In the genomic region with DNA sequence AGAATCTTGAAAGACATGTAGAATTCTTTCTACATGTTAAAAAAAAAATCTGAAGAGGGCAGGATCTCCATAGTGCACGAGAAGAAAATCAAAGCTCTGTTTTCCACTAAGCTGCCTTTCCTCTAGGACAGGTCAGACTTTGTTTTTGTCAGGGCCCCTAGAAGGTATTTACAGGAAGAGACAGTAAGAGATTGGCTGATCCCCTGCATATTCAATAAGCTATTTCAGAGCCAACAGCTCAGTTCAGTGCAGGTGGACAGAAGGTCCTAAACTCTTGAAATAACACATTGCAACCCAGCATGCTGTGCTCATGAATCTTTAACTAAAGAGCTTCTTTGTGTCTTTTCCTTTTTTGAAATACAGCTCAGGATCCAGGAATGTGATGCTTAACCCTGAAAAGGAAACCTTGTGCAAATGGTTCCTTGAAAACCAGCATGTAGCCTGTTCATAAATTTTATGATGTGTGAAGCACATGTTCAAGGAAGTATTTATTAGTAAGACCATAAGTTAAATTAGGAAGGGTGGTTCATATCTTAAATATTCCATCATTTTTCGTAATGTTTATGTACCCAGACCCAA, we compare ENCODE assay signal across 24 cellular contexts. TPM values are rescaled to one million over a fixed set of nuclear protein-coding genes. Genes with fewer than 3 reads are reported as not detected.
DNase-seq lines count a peak whose midpoint lies in the region; ATAC-seq, FAIRE-seq and TF ChIP-seq lines count a peak whose summit lies in the region.
"Had no signal": no experiment of that assay in that cellular context is flagged by ENCODE, and none has a peak within 500 bp of the region (broad histone marks: within the 10 kb centered on the region; RNA-seq: fewer than 3 reads in every experiment).

No MANE protein-coding gene starts in this region.

- TF ChIP-seq POLR2A in right lobe of liver (IDR thresholded peaks at IDR 0.05), result no peak
- TF ChIP-seq POLR2A in HepG2 (IDR thresholded peaks at IDR 0.05; ENCODE audit: insufficient read depth in 1 of 2, low read depth in 2 of 2, low read length in 2 of 2), result no peak
- no peak for TF ChIP-seq POLR2A in lower leg skin (IDR thresholded peaks at IDR 0.05)

- peaks cover 1% of the 10 kb centered on the region for H3K36me3 Mint-ChIP-seq in chondrocyte (ENCODE audit: low read depth)

- H3K27ac ChIP-seq in right lobe of liver (no peak overlapping the region), HepG2 (ENCODE audit: extremely low read length, insufficient read depth, low read length) (no peak overlapping the region), dorsolateral prefrontal cortex (no peak overlapping the region)
- H3K27ac ChIP-seq: heart right ventricle, WERI-Rb-1 had no signal

- peaks cover 54% of the 10 kb centered on the region for H3K4me1 Mint-ChIP-seq in chondrocyte (ENCODE audit: low read depth)

- H3K4me3 ChIP-seq in right lobe of liver, result no peak overlapping the region
- no peak overlapping the region for H3K4me3 ChIP-seq in HepG2 (replicated peaks in 1 of 3; ENCODE audit: insufficient read depth in 1 of 3, low read depth in 2 of 3, low read length in 3 of 3)
- no peak overlapping the region for H3K4me3 ChIP-seq in lower leg skin (ENCODE audit: low read depth, poor library complexity, severe bottlenecking)
- H3K4me3 ChIP-seq in dorsolateral prefrontal cortex, result no peak overlapping the region
- H3K4me3 ChIP-seq: heart right ventricle had no signal

- no peak overlapping the region for H3K4me3 Mint-ChIP-seq in chondrocyte (ENCODE audit: unreplicated experiment)
- H3K4me3 Mint-ChIP-seq: dendritic cell treated with granulocyte-macrophage colony-stimulating factor and Interleukin-4, amounts not matched to agents 40 ng/mL and 50 ng/mL, for 4 days had no signal

- no peaks in the 10 kb centered on the region for H3K9me3 ChIP-seq in right lobe of liver
- H3K9me3 ChIP-seq in HepG2 (ENCODE audit: low read length), result no peaks in the 10 kb centered on the region

- H4K20me1 ChIP-seq in HepG2 (ENCODE audit: insufficient read depth, low read length), result no peaks in the 10 kb centered on the region

- no peak overlapping the region for H3K9ac ChIP-seq in HepG2 (ENCODE audit: insufficient read depth, low read depth, low read length)

- no peaks in the 10 kb centered on the region for H3K79me2 ChIP-seq in HepG2 (ENCODE audit: insufficient read depth, low read length)

- H3K27me3 Mint-ChIP-seq in chondrocyte (ENCODE audit: low read depth), result no peaks in the 10 kb centered on the region
- H3K27me3 Mint-ChIP-seq: dendritic cell treated with granulocyte-macrophage colony-stimulating factor and Interleukin-4, amounts not matched to agents 40 ng/mL and 50 ng/mL, for 4 days had no signal

- POLR2A ChIA-PET in HepG2 (lab: Yijun Ruan, JAX), result no interaction called here

- no peak for DNase-seq in right lobe of liver
- DNase-seq in HepG2 (ENCODE audit: low spot score), result no peak
- no peak for DNase-seq in chondrocyte (ENCODE audit: low spot score)
- peak; percentile 50 for DNase-seq in left kidney (ENCODE audit: low read depth, low spot score)
- no peak for DNase-seq in 8988T
- DNase-seq in lower leg skin (ENCODE audit: low spot score in 2 of 2), result no peak
- no peak for DNase-seq in stimulated activated CD4-positive, alpha-beta T cell treated with anti-CD3 and anti-CD28 coated beads, Interleukin-15, amount 100 ng/mL, for 24 hours
- DNase-seq in dorsolateral prefrontal cortex, result no peak
- DNase-seq: erythroblast; GOT3; heart right ventricle; left cardiac atrium; NCI-H1417; NK-92 treated with Interleukin-12 subunit alpha and Interleukin-12 subunit beta, amount 100 ng/mL, for 24 hours; posterior cingulate gyrus; stimulated activated naive CD4-positive, alpha-beta T cell treated with Interleukin-2 at 50 U/mL for 16 hours; trophoblast cell; WERI-Rb-1 had no signal

- TF ChIP-seq EP300 in HepG2 (IDR thresholded peaks at IDR 0.05; ENCODE audit: low read depth in 2 of 2, low read length in 2 of 2), result no peak
- TF ChIP-seq EP300 in HepG2 (CRISPR knock-in tag; IDR thresholded peaks at IDR 0.05; ENCODE audit: borderline replicate concordance), result no peak

- no peak overlapping the region for H3K4me2 ChIP-seq in HepG2 (ENCODE audit: low read depth, low read length)

- peaks cover 3% of the 10 kb centered on the region for H3K9me3 Mint-ChIP-seq in chondrocyte (ENCODE audit: low read depth)

- peak in 3 of 4 donors; percentile 27 to 47 (median 29) for ATAC-seq in right lobe of liver
- no peak for ATAC-seq in HepG2

- TF ChIP-seq CTCF in right lobe of liver (IDR thresholded peaks at IDR 0.05) (no peak), HepG2 (CRISPR knock-in tag; IDR thresholded peaks at IDR 0.05) (no peak), chondrocyte (IDR thresholded peaks at IDR 0.05) (no peak), lower leg skin (IDR thresholded peaks at IDR 0.05) (no peak), dorsolateral prefrontal cortex (IDR thresholded peaks at IDR 0.05 in 54 of 56, conservative IDR thresholded peaks at IDR 0.05 in 2 of 56; ENCODE audit: low read depth in 1 of 56, partially characterized antibody in 56 of 56) (no peak)

- no TSS peak for BruUV-seq in HepG2 (replicated peaks; lab: Mats Ljungman, UMichigan)

- 30% methylated on average over 2 of the region's 2 CpGs for WGBS in right lobe of liver (ENCODE audit: insufficient coverage, low coverage, low lambda C conversion rate, missing lambda C conversion rate)
- 0% methylated on average over 2 of the region's 2 CpGs for WGBS in HepG2 (ENCODE audit: low lambda C conversion rate)
- WGBS in lower leg skin, 2 donors, result 38 to 50% methylated on average over 2 of the region's 2 CpGs

- H3K36me3 ChIP-seq in right lobe of liver (no peaks in the 10 kb centered on the region), HepG2 (replicated peaks in 1 of 2; ENCODE audit: control insufficient read depth in 1 of 2, insufficient read depth in 2 of 2, low read length in 2 of 2) (no peaks in the 10 kb centered on the region)
- H3K36me3 ChIP-seq: heart right ventricle, WERI-Rb-1 had no signal

- intact Hi-C loops in right lobe of liver (cut with DNase I) (no loop called here), HepG2 (cut with micrococcal nuclease; ENCODE audit: unreplicated experiment) (no loop called here), lower leg skin (cut with DNase I; ENCODE audit: low total_unique reads) (no loop called here), dorsolateral prefrontal cortex (cut with DNase I) (no loop called here)

- TF ChIP-seq RAD21 in HepG2 (CRISPR knock-in tag; IDR thresholded peaks at IDR 0.05), result no peak

- no peak for FAIRE-seq in HepG2 (lab: Jason Lieb, UNC)
- FAIRE-seq: A204.1, G401.6, GM12892 had no signal

- in situ Hi-C loops in HepG2 (cut with HindIII; ENCODE audit: extremely low pct_ligation_motif_present, low pct_unique_long_range_greater_than_20kb), result no loop called here

- CTCF ChIA-PET in HepG2 (lab: Yijun Ruan, JAX; ENCODE audit: low intra/inter-chr PET ratio, low total read pairs), result no interaction called here

- no peak overlapping the region for H2AFZ ChIP-seq in HepG2 (ENCODE audit: low read length)

- H3K27me3 ChIP-seq in right lobe of liver (no peaks in the 10 kb centered on the region), HepG2 (ENCODE audit: control insufficient read depth in 1 of 2, insufficient read depth in 2 of 2, low read length in 2 of 2) (no peaks in the 10 kb centered on the region), dorsolateral prefrontal cortex (no peaks in the 10 kb centered on the region)
- H3K27me3 ChIP-seq: heart right ventricle had no signal

- peaks cover 0 to 16% (median 6%) of the 10 kb centered on the region in 4 donors for H3K4me1 ChIP-seq in right lobe of liver
- H3K4me1 ChIP-seq in HepG2 (ENCODE audit: insufficient read depth, low read length), result no peaks in the 10 kb centered on the region
- H3K4me1 ChIP-seq: heart right ventricle had no signal

- peak overlapping the region; percentile 69 for H3K27ac Mint-ChIP-seq in chondrocyte (ENCODE audit: unreplicated experiment)
- H3K27ac Mint-ChIP-seq: dendritic cell treated with granulocyte-macrophage colony-stimulating factor and Interleukin-4, amounts not matched to agents 40 ng/mL and 50 ng/mL, for 4 days had no signal

TF ChIP-seq in HepG2, 621 proteins besides CTCF, POLR2A, EP300 and RAD21 (continues in another document):
- TF ChIP-seq PHF21A (CRISPR knock-in tag; IDR thresholded peaks at IDR 0.05) (no peak), ZNF451 (CRISPR knock-in tag; IDR thresholded peaks at IDR 0.05) (no peak), GPN1 (CRISPR knock-in tag; IDR thresholded peaks at IDR 0.05; ENCODE audit: borderline replicate concordance) (no peak), ZFAT (CRISPR knock-in tag; conservative IDR thresholded peaks at IDR 0.05) (no peak), ZNF615 (CRISPR knock-in tag; IDR thresholded peaks at IDR 0.05; ENCODE audit: borderline replicate concordance) (no peak)
- TF ChIP-seq, protein P1, sequence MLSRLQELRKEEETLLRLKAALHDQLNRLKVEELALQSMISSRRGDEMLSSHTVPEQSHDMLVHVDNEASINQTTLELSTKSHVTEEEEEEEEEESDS (CRISPR knock-in tag; IDR thresholded peaks at IDR 0.05; ENCODE audit: borderline replicate concordance), result no peak

RNA-seq across cellular contexts. Expression of a gene that starts 43.9 kb away (rescaled TPM):
- total RNA-seq in right lobe of liver (10 to 100 TPM in 4 of 6 experiments, 1 to 10 TPM in 2; 1.9 to 25.3 (median 13.9) TPM), HepG2 (2016; rRNA removed; fragmentation: Illumina TruSeq; extraction: Trizol) (not detected in 2 replicates), chondrocyte (0.51 to 4.2 TPM (median 0.90 TPM) in 3 replicates), lower leg skin (10 to 100 TPM; 31.2 to 48.8 (median 38.2) TPM), dorsolateral prefrontal cortex (10 to 100 TPM in 111 of 120 experiments, 1 to 10 TPM in 9; 5.2 to 43.1 (median 16.0) TPM)
- not detected in 2 replicates for total RNA-seq in HepG2 (2016; cell fraction: cytosol; rRNA removed; fragmentation: Illumina TruSeq; extraction: Trizol; ENCODE audit: low read depth)
- not detected in 2 replicates for total RNA-seq in HepG2 (2016; cell fraction: insoluble cytoplasmic fraction; rRNA removed; fragmentation: Illumina TruSeq; extraction: Trizol)
- total RNA-seq in HepG2 (2016; cell fraction: membrane; rRNA removed; fragmentation: Illumina TruSeq; extraction: Trizol), result not detected in 2 replicates
- not detected in 2 replicates for total RNA-seq in HepG2 (2016; cell fraction: nucleus; rRNA removed; fragmentation: Illumina TruSeq; extraction: Trizol)
- not detected in 2 replicates for polyA plus RNA-seq in HepG2 (2011; rRNA removed)
- polyA plus RNA-seq in HepG2 (2011; cell fraction: cytosol; rRNA removed), result not detected in 2 replicates
- polyA plus RNA-seq in HepG2 (2011; cell fraction: nucleus; rRNA removed), result not detected in 2 replicates
- polyA plus RNA-seq in HepG2 (2012), result not detected in 2 replicates
- polyA plus RNA-seq in HepG2 (2016; cell fraction: cytosol; fragmentation: Illumina TruSeq; extraction: Trizol; ENCODE audit: low read depth), result not detected in 2 replicates
- polyA plus RNA-seq in HepG2 (2016; cell fraction: insoluble cytoplasmic fraction; fragmentation: Illumina TruSeq; extraction: Trizol; ENCODE audit: low read depth), result not detected in 2 replicates
- not detected in 2 replicates for polyA plus RNA-seq in HepG2 (2016; cell fraction: membrane; fragmentation: Illumina TruSeq; extraction: Trizol; ENCODE audit: low read depth)
- not detected in 2 replicates for polyA plus RNA-seq in HepG2 (2016; cell fraction: nucleus; fragmentation: Illumina TruSeq; extraction: Trizol; ENCODE audit: insufficient read depth, low read depth)
- polyA minus RNA-seq in HepG2 (2011; rRNA and poly(A)+ RNA removed; ENCODE audit: low replicate concordance), result not detected in 2 replicates
- polyA minus RNA-seq in HepG2 (2011; cell fraction: cytosol; rRNA and poly(A)+ RNA removed), result not detected in 2 replicates
- not detected in 2 replicates for polyA minus RNA-seq in HepG2 (2011; cell fraction: nucleus; rRNA and poly(A)+ RNA removed)
- total RNA-seq: LHCN-M2; T-helper 1 cell treated with Interleukin-12 subunit alpha and Interleukin-12 subunit beta and Interleukin-4 antibody, amounts not matched to agents 30 ng/mL and 1 ng/mL, for 36 hours had no signal
- polyA plus RNA-seq: heart right ventricle had no signal
